In genomic region chr6:129186988-129187387, GRCh38 we compare ENCODE assay signal across 14 cellular contexts.
DNase-seq lines count a peak whose midpoint lies in the region; ATAC-seq lines count a peak whose summit lies in the region.
"Had no signal": no experiment of that assay in that cellular context is flagged by ENCODE, and none has a peak within 500 bp of the region (broad histone marks: within the 10 kb centered on the region; RNA-seq: fewer than 3 reads in every experiment).

No MANE protein-coding gene starts in this region.

- peaks cover 0 to 5% of the 10 kb centered on the region in 2 donors for H3K27me3 Mint-ChIP-seq in CD8-positive, alpha-beta memory T cell
- no peaks in the 10 kb centered on the region for H3K27me3 Mint-ChIP-seq in activated CD8-positive, alpha-beta T cell treated with anti-CD3 and anti-CD28 coated beads, Interleukin-2, amount 10 ng/mL, durations not matched to agents 7 days and 5 days (ENCODE audit: low read depth)

- H3K36me3 ChIP-seq in adipocyte (ENCODE audit: control insufficient read depth, insufficient read depth, low read length, severe bottlenecking), result peaks cover 26% of the 10 kb centered on the region
- no peaks in the 10 kb centered on the region for H3K36me3 ChIP-seq in CD8-positive, alpha-beta memory T cell (ENCODE audit: insufficient read depth, low read length)
- H3K36me3 ChIP-seq: BLaER1 treated with 17β-estradiol and CSF1 and Interleukin-3, amounts not matched to agents 10 nM and 100 nM; thoracic aorta had no signal

- H3K4me3 ChIP-seq in adipocyte (ENCODE audit: low read length), result no peak overlapping the region
- no peak overlapping the region for H3K4me3 ChIP-seq in CD8-positive, alpha-beta memory T cell (ENCODE audit: low read length)
- H3K4me3 ChIP-seq: BLaER1 treated with 17β-estradiol and CSF1 and Interleukin-3, amounts not matched to agents 10 nM and 100 nM; mucosa of descending colon; thoracic aorta had no signal

- in situ Hi-C loops in ACHN (cut with HindIII; ENCODE audit: low pct_ligation_motif_present, low pct_unique_long_range_greater_than_20kb, low sequenced_read_pairs), result no loop called here

- DNase-seq in ACHN (peak; percentile 48), HS-27A (ENCODE audit: low read depth) (peak; percentile 35), adipocyte (ENCODE audit: low read depth) (peak; percentile 70), glomerular endothelial cell (ENCODE audit: extremely low read depth, low read depth, low spot score) (peak; percentile 23)
- DNase-seq in CD8-positive, alpha-beta memory T cell, result no peak
- DNase-seq in activated CD8-positive, alpha-beta T cell treated with anti-CD3 and anti-CD28 coated beads, Interleukin-2, amount 10 ng/mL, durations not matched to agents 7 days and 5 days, result no peak
- DNase-seq: activated gamma-delta T cell, cortex of kidney, mucosa of descending colon, NCI-H446 treated with DMSO at 0.1 percent for 48 hours had no signal

- H3K9me3 Mint-ChIP-seq in CD8-positive, alpha-beta memory T cell, result no peaks in the 10 kb centered on the region
- no peaks in the 10 kb centered on the region for H3K9me3 Mint-ChIP-seq in activated CD8-positive, alpha-beta T cell treated with anti-CD3 and anti-CD28 coated beads, Interleukin-2, amount 10 ng/mL, durations not matched to agents 7 days and 5 days (ENCODE audit: insufficient read depth)

- POLR2A ChIA-PET in CD8-positive, alpha-beta memory T cell (lab: Charles Lee), result no interaction called here
- POLR2A ChIA-PET in activated CD8-positive, alpha-beta T cell treated with anti-CD3 and anti-CD28 coated beads, Interleukin-2, amount 10 ng/mL, durations not matched to agents 7 days and 5 days (lab: Charles Lee), result no interaction called here

- H3K4me1 Mint-ChIP-seq in CD8-positive, alpha-beta memory T cell, result no peaks in the 10 kb centered on the region
- no peaks in the 10 kb centered on the region for H3K4me1 Mint-ChIP-seq in activated CD8-positive, alpha-beta T cell treated with anti-CD3 and anti-CD28 coated beads, Interleukin-2, amount 10 ng/mL, durations not matched to agents 7 days and 5 days (ENCODE audit: low read depth)

- ATAC-seq in HG02852 (IDR thresholded peaks at IDR 0.05; ENCODE audit: unreplicated experiment) (no peak), HG02798 (IDR thresholded peaks at IDR 0.05; ENCODE audit: poor library complexity, unreplicated experiment) (no peak)
- no peak for ATAC-seq in activated CD8-positive, alpha-beta T cell treated with anti-CD3 and anti-CD28 coated beads, Interleukin-2, amount 10 ng/mL, durations not matched to agents 7 days and 5 days
- ATAC-seq: mucosa of descending colon had no signal

- no peaks in the 10 kb centered on the region for H3K27me3 ChIP-seq in adipocyte (replicated peaks; ENCODE audit: control insufficient read depth, insufficient read depth, low read length)
- no peaks in the 10 kb centered on the region for H3K27me3 ChIP-seq in CD8-positive, alpha-beta memory T cell (ENCODE audit: insufficient read depth, low read length, poor library complexity, severe bottlenecking)

- H3K9ac ChIP-seq in adipocyte (ENCODE audit: low read length), result peak overlapping the region; percentile 27
- H3K9ac ChIP-seq: BLaER1 treated with 17β-estradiol and CSF1 and Interleukin-3, amounts not matched to agents 10 nM and 100 nM had no signal

- no peaks in the 10 kb centered on the region for H3K36me3 Mint-ChIP-seq in CD8-positive, alpha-beta memory T cell
- no peaks in the 10 kb centered on the region for H3K36me3 Mint-ChIP-seq in activated CD8-positive, alpha-beta T cell treated with anti-CD3 and anti-CD28 coated beads, Interleukin-2, amount 10 ng/mL, durations not matched to agents 7 days and 5 days (ENCODE audit: low read depth)

- H3K27ac Mint-ChIP-seq in CD8-positive, alpha-beta memory T cell, result no peak overlapping the region
- no peak overlapping the region for H3K27ac Mint-ChIP-seq in activated CD8-positive, alpha-beta T cell treated with anti-CD3 and anti-CD28 coated beads, Interleukin-2, amount 10 ng/mL, durations not matched to agents 7 days and 5 days

- CTCF ChIA-PET in CD8-positive, alpha-beta memory T cell (lab: Charles Lee), result no interaction called here
- CTCF ChIA-PET in activated CD8-positive, alpha-beta T cell treated with anti-CD3 and anti-CD28 coated beads, Interleukin-2, amount 10 ng/mL, durations not matched to agents 7 days and 5 days (lab: Charles Lee), result no interaction called here

- H3K9me3 ChIP-seq in adipocyte (ENCODE audit: control insufficient read depth, low read length), result no peaks in the 10 kb centered on the region
- H3K9me3 ChIP-seq in CD8-positive, alpha-beta memory T cell (ENCODE audit: low read length), result no peaks in the 10 kb centered on the region
- H3K9me3 ChIP-seq: BLaER1 treated with 17β-estradiol and CSF1 and Interleukin-3, amounts not matched to agents 10 nM and 100 nM; mucosa of descending colon; thoracic aorta had no signal

- no peak overlapping the region for H3K4me3 Mint-ChIP-seq in CD8-positive, alpha-beta memory T cell
- no peak overlapping the region for H3K4me3 Mint-ChIP-seq in activated CD8-positive, alpha-beta T cell treated with anti-CD3 and anti-CD28 coated beads, Interleukin-2, amount 10 ng/mL, durations not matched to agents 7 days and 5 days

- H3K27ac ChIP-seq in CD8-positive, alpha-beta memory T cell (ENCODE audit: low read depth, low read length), result no peak overlapping the region
- H3K27ac ChIP-seq: BLaER1 treated with 17β-estradiol and CSF1 and Interleukin-3, amounts not matched to agents 10 nM and 100 nM; thoracic aorta had no signal

- peaks cover 54% of the 10 kb centered on the region for H3K4me1 ChIP-seq in adipocyte (ENCODE audit: control insufficient read depth, insufficient read depth, low read length)
- H3K4me1 ChIP-seq in CD8-positive, alpha-beta memory T cell (ENCODE audit: insufficient read depth, low read length), result no peaks in the 10 kb centered on the region

Comparison
In these comparisons a context has a peak if more than half of its experiments do, and no peak if none do; other contexts are left out.
1. DNase-seq: peak in ACHN (single experiment), HS-27A (single experiment), adipocyte (single experiment) and glomerular endothelial cell (single experiment); none in CD8-positive, alpha-beta memory T cell (0 of 5) and activated CD8-positive, alpha-beta T cell treated with anti-CD3 and anti-CD28 coated beads, Interleukin-2, amount 10 ng/mL, durations not matched to agents 7 days and 5 days (single experiment).